ENCODE assay signal across 24 cellular contexts in the genomic region with DNA sequence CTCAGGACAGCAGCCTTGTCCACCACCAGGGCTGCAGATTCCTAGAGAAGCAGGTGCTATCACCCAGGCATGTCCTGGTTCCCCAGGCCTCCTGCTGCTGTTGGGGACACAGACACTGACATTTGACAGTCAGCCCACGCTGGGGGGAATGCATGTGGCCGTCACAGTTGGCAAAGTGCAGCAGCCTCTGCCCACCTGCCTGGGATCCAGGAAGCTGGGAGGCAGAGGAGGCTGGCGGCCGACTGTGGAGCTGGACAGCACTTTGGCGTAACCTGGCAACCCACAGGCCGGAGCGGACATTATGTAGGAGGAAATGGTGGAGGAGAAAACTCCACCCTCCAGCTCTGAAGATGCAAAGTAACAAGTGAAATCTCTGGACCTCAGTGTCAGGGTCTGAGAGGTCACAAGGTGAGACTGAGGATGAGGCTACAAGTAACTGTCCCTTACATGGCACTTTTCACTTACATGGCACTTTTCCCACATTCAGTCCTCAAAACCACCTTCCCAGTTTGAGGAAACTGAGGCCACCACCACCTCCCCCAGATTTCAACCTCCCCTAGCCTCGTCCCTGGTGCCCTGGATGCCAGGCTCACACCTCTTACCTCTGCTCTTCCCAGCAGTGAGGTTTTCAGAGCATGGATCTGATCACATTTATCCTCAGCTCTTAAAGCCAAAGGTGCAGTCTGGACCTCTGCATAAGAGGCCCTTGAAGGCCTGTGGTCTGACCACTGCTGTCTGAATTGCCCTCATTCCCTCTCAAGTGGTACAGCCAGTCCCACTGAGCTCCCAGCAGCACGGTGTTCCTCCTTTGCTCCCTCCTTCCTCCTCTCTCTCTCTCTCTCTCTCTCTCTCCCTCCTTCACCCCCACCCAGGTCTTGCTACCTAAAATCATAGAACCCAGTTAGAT. TPM values are rescaled to one million over a fixed set of nuclear protein-coding genes. Genes with fewer than 3 reads are reported as not detected.
DNase-seq lines count a peak whose midpoint lies in the region; ATAC-seq, FAIRE-seq and TF ChIP-seq lines count a peak whose summit lies in the region.
"Had no signal": no experiment of that assay in that cellular context is flagged by ENCODE, and none has a peak within 500 bp of the region (broad histone marks: within the 10 kb centered on the region; RNA-seq: fewer than 3 reads in every experiment).

No MANE protein-coding gene starts in this region.

- DNase-seq in cardiac muscle cell (ENCODE audit: low read depth in 1 of 2, low spot score in 1 of 2) (no peak), heart right ventricle (no peak), T-helper 17 cell (no peak), memory B cell (ENCODE audit: low spot score in 2 of 2) (no peak), upper lobe of right lung (no peak), D721Med (ENCODE audit: insufficient read length, low spot score) (no peak)
- DNase-seq: activated CD4-positive, alpha-beta T cell treated with anti-CD3 and anti-CD28 coated beads for 36 hours; activated CD8-positive, alpha-beta memory T cell treated with anti-CD3 and anti-CD28 coated beads, Interleukin-2, amount 10 ng/mL, durations not matched to agents 7 days and 5 days; activated naive CD8-positive, alpha-beta T cell treated with anti-CD3 and anti-CD28 coated beads, Interleukin-2, amount 50 U/mL, for 24 hours; EL; erythroblast; naive B cell; NCI-H1105 treated with DMSO at 0.1 percent for 48 hours; NCI-H2081; NCI-H226 had no signal

- H3K36me3 ChIP-seq in cardiac muscle cell: no peaks in the 10 kb centered on the region
- peaks cover 0 to 37% (median 5%) of the 10 kb centered on the region in 9 donors for H3K36me3 ChIP-seq in heart right ventricle
- H3K36me3 ChIP-seq in upper lobe of right lung: no peaks in the 10 kb centered on the region
- H3K36me3 ChIP-seq: HAP-1 had no signal

- intact Hi-C loops in heart right ventricle (cut with DNase I): no loop called here
- intact Hi-C loops in upper lobe of right lung (cut with DNase I): no loop called here

- H3K4me1 Mint-ChIP-seq in T-helper 17 cell (peaks cover 13% of the 10 kb centered on the region), memory B cell (peaks cover 8% of the 10 kb centered on the region)

- no peaks in the 10 kb centered on the region for H3K9me3 Mint-ChIP-seq in memory B cell
- H3K9me3 Mint-ChIP-seq: activated naive CD8-positive, alpha-beta T cell treated with anti-CD3 and anti-CD28 coated beads, Interleukin-2, amount 50 U/mL, for 24 hours; activated T-helper 1 cell treated with anti-CD3 and anti-CD28 coated beads, Interleukin-12 subunit alpha, Interleukin-12 subunit beta, Interleukin-2, Interleukin-4 antibody, amounts not matched to agents 30 ng/mL and 10 ng/mL and 1 ng/mL, durations not matched to agents 14 hours and 24 hours and 36 hours; naive B cell; T-helper 1 cell treated with Interleukin-12 subunit alpha and Interleukin-12 subunit beta and Interleukin-4 antibody, amounts not matched to agents 30 μg/mL and 1 μg/mL, for 36 hours had no signal

- ATAC-seq in heart right ventricle (no peak), T-helper 17 cell (no peak), memory B cell (ENCODE audit: low read depth) (no peak), upper lobe of right lung (peak; percentile 92), HG02840 (IDR thresholded peaks at IDR 0.05; ENCODE audit: low FRiP score, unreplicated experiment) (no peak)
- ATAC-seq: activated CD4-positive, alpha-beta T cell treated with anti-CD3 and anti-CD28 coated beads for 36 hours; activated CD8-positive, alpha-beta memory T cell treated with anti-CD3 and anti-CD28 coated beads, Interleukin-2, amount 10 ng/mL, durations not matched to agents 7 days and 5 days; activated naive CD8-positive, alpha-beta T cell treated with anti-CD3 and anti-CD28 coated beads, Interleukin-2, amount 50 U/mL, for 24 hours had no signal

- H3K27me3 ChIP-seq in cardiac muscle cell (no peaks in the 10 kb centered on the region), heart right ventricle (no peaks in the 10 kb centered on the region), upper lobe of right lung (no peaks in the 10 kb centered on the region)
- H3K27me3 ChIP-seq: right atrium auricular region had no signal

- peaks cover 5% of the 10 kb centered on the region for H3K4me1 ChIP-seq in cardiac muscle cell (ENCODE audit: low read depth)
- peaks cover 0 to 16% (median 4%) of the 10 kb centered on the region in 9 donors for H3K4me1 ChIP-seq in heart right ventricle
- H3K4me1 ChIP-seq in upper lobe of right lung: no peaks in the 10 kb centered on the region
- H3K4me1 ChIP-seq: HAP-1, right atrium auricular region had no signal

- H3K9me3 ChIP-seq in cardiac muscle cell (ENCODE audit: low read depth): no peaks in the 10 kb centered on the region
- no peaks in the 10 kb centered on the region for H3K9me3 ChIP-seq in heart right ventricle
- no peaks in the 10 kb centered on the region for H3K9me3 ChIP-seq in T-helper 17 cell (ENCODE audit: control insufficient read depth, low read length, poor library complexity, severe bottlenecking)
- no peaks in the 10 kb centered on the region for H3K9me3 ChIP-seq in upper lobe of right lung
- H3K9me3 ChIP-seq: HAP-1, right atrium auricular region had no signal

- H3K27ac Mint-ChIP-seq in T-helper 17 cell (peak overlapping the region; percentile 14), memory B cell (peak overlapping the region; percentile 11)
- H3K27ac Mint-ChIP-seq: activated CD4-positive, alpha-beta T cell treated with anti-CD3 and anti-CD28 coated beads for 36 hours; activated CD8-positive, alpha-beta memory T cell treated with anti-CD3 and anti-CD28 coated beads, Interleukin-2, amount 10 ng/mL, durations not matched to agents 7 days and 5 days; activated naive CD8-positive, alpha-beta T cell treated with anti-CD3 and anti-CD28 coated beads, Interleukin-2, amount 50 U/mL, for 24 hours; activated T-helper 1 cell treated with anti-CD3 and anti-CD28 coated beads, Interleukin-12 subunit alpha, Interleukin-12 subunit beta, Interleukin-2, Interleukin-4 antibody, amounts not matched to agents 30 ng/mL and 10 ng/mL and 1 ng/mL, durations not matched to agents 14 hours and 24 hours and 36 hours; T-helper 1 cell treated with Interleukin-12 subunit alpha and Interleukin-12 subunit beta and Interleukin-4 antibody, amounts not matched to agents 30 μg/mL and 1 μg/mL, for 36 hours had no signal

- TF ChIP-seq CTCF in cardiac muscle cell (IDR thresholded peaks at IDR 0.05; ENCODE audit: low read depth, low read length) (no peak), heart right ventricle (IDR thresholded peaks at IDR 0.05) (no peak), upper lobe of right lung (IDR thresholded peaks at IDR 0.05) (no peak), D721Med (IDR thresholded peaks at IDR 0.05; ENCODE audit: insufficient read depth, missing control alignments) (no peak)

- no peak for FAIRE-seq in D721Med (lab: Jason Lieb, UNC)
- FAIRE-seq: GM12892, urothelium cell line had no signal

- H3K27me3 Mint-ChIP-seq in T-helper 17 cell: no peaks in the 10 kb centered on the region
- no peaks in the 10 kb centered on the region for H3K27me3 Mint-ChIP-seq in memory B cell
- H3K27me3 Mint-ChIP-seq: activated CD4-positive, alpha-beta T cell treated with anti-CD3 and anti-CD28 coated beads for 36 hours; activated CD8-positive, alpha-beta memory T cell treated with anti-CD3 and anti-CD28 coated beads, Interleukin-2, amount 10 ng/mL, durations not matched to agents 7 days and 5 days; activated naive CD8-positive, alpha-beta T cell treated with anti-CD3 and anti-CD28 coated beads, Interleukin-2, amount 50 U/mL, for 24 hours; naive B cell had no signal

- 87 to 90% methylated on average over 9 of the region's 9 CpGs for WGBS in heart right ventricle, 2 donors

- H3K27ac ChIP-seq in cardiac muscle cell: peak overlapping the region; percentile 34
- H3K27ac ChIP-seq in heart right ventricle: no peak overlapping the region
- H3K27ac ChIP-seq in upper lobe of right lung: peak overlapping the region; percentile 66
- H3K27ac ChIP-seq: right atrium auricular region, RWPE1, SK-N-MC had no signal

- H3K4me3 Mint-ChIP-seq in T-helper 17 cell (no peak overlapping the region), memory B cell (no peak overlapping the region)
- H3K4me3 Mint-ChIP-seq: activated CD4-positive, alpha-beta T cell treated with anti-CD3 and anti-CD28 coated beads for 36 hours; activated CD8-positive, alpha-beta memory T cell treated with anti-CD3 and anti-CD28 coated beads, Interleukin-2, amount 10 ng/mL, durations not matched to agents 7 days and 5 days; activated naive CD8-positive, alpha-beta T cell treated with anti-CD3 and anti-CD28 coated beads, Interleukin-2, amount 50 U/mL, for 24 hours; activated T-helper 1 cell treated with anti-CD3 and anti-CD28 coated beads, Interleukin-12 subunit alpha, Interleukin-12 subunit beta, Interleukin-2, Interleukin-4 antibody, amounts not matched to agents 30 ng/mL and 10 ng/mL and 1 ng/mL, durations not matched to agents 14 hours and 24 hours and 36 hours; naive B cell; T-helper 1 cell treated with Interleukin-12 subunit alpha and Interleukin-12 subunit beta and Interleukin-4 antibody, amounts not matched to agents 30 μg/mL and 1 μg/mL, for 36 hours had no signal

- H3K36me3 Mint-ChIP-seq in T-helper 17 cell (ENCODE audit: low read depth): peaks cover 6% of the 10 kb centered on the region
- H3K36me3 Mint-ChIP-seq in memory B cell: peaks cover 7% of the 10 kb centered on the region
- H3K36me3 Mint-ChIP-seq: activated CD8-positive, alpha-beta memory T cell treated with anti-CD3 and anti-CD28 coated beads, Interleukin-2, amount 10 ng/mL, durations not matched to agents 7 days and 5 days had no signal

- H3K4me3 ChIP-seq in cardiac muscle cell: no peak overlapping the region
- H3K4me3 ChIP-seq in heart right ventricle: no peak overlapping the region
- no peak overlapping the region for H3K4me3 ChIP-seq in upper lobe of right lung
- H3K4me3 ChIP-seq: HAP-1, right atrium auricular region, SK-N-MC had no signal

RNA-seq across cellular contexts. Expression of a gene that starts 8.7 kb away (rescaled TPM):
- total RNA-seq in cardiac muscle cell (24.3 and 38.7 TPM in 2 replicates), heart right ventricle (100 to 1,000 TPM in 2 of 10 donors, 10 to 100 TPM in 8; 61.7 to 137 (median 74.6) TPM), T-helper 17 cell (10 to 100 TPM; 11.7 to 13.7 TPM), upper lobe of right lung (45.9 TPM)
- polyA plus RNA-seq in cardiac muscle cell (29.7 and 54.0 TPM in 2 replicates), heart right ventricle (100 to 1,000 TPM in 1 of 2 donors, 10 to 100 TPM in 1; 61.5 to 133 TPM)

RNA-seq across cellular contexts. Expression of a gene that starts 51.0 kb away (rescaled TPM):
- total RNA-seq in cardiac muscle cell (132 and 155 TPM in 2 replicates), heart right ventricle (100 to 1,000 TPM; 132 to 187 (median 148) TPM), T-helper 17 cell (10 to 100 TPM; 52.8 to 62.0 TPM), upper lobe of right lung (146 TPM)
- polyA plus RNA-seq in cardiac muscle cell (288 and 330 TPM in 2 replicates), heart right ventricle (100 to 1,000 TPM; 253 to 408 TPM)

Comparison
In these comparisons a context has a peak if more than half of its experiments do, and no peak if none do; other contexts are left out.
1. H3K27ac ChIP-seq: peak in cardiac muscle cell (single experiment) and upper lobe of right lung (single experiment); none in heart right ventricle (0 of 10).